14 cellular contexts compared by ENCODE assay signal in genomic region chr2:20539133-20539719, GRCh38.
DNase-seq lines count a peak whose midpoint lies in the region; ATAC-seq and TF ChIP-seq lines count a peak whose summit lies in the region.
"Had no signal": no experiment of that assay in that cellular context is flagged by ENCODE, and none has a peak within 500 bp of the region (broad histone marks: within the 10 kb centered on the region; RNA-seq: fewer than 3 reads in every experiment).

No MANE protein-coding gene starts in this region.

- no peak overlapping the region for H2AK9ac ChIP-seq in IMR-90 (replicated peaks; ENCODE audit: low read depth, low read length, poor library complexity)

- H3K27me3 ChIP-seq in IMR-90 (ENCODE audit: control insufficient read depth, insufficient read depth, low read length) (peaks cover 6% of the 10 kb centered on the region), esophagus muscularis mucosa (no peaks in the 10 kb centered on the region), osteoblast (ENCODE audit: insufficient read depth, low read length) (no peaks in the 10 kb centered on the region), MM.1S (replicated peaks; ENCODE audit: insufficient read depth, low read length) (no peaks in the 10 kb centered on the region)
- H3K27me3 ChIP-seq: upper lobe of right lung had no signal

- in situ Hi-C loops in IMR-90 (cut with MboI; ENCODE audit: low sequenced_read_pairs), result no loop called here

- H3K23ac ChIP-seq in IMR-90 (ENCODE audit: low read depth, low read length), result no peak overlapping the region

- 94% methylated on average over 3 of the region's 6 CpGs; no CpG with 5 or more reads in 1 of the 2 experiments for WGBS in IMR-90 (ENCODE audit: extremely low coverage in 2 of 2, insufficient read length in 1 of 2), 2 experiments
- WGBS in esophagus muscularis mucosa, result 85% methylated on average over 6 of the region's 6 CpGs

- H3K4me2 ChIP-seq in IMR-90 (ENCODE audit: low read depth, low read length) (no peak overlapping the region), osteoblast (ENCODE audit: insufficient read depth, low read length) (no peak overlapping the region), MM.1S (ENCODE audit: low read depth, low read length) (no peak overlapping the region)

- H3K4ac ChIP-seq in IMR-90 (ENCODE audit: low read depth, low read length), result no peak overlapping the region

- H3K18ac ChIP-seq in IMR-90 (ENCODE audit: low read depth, low read length), result no peak overlapping the region

- no peak overlapping the region for H3K9ac ChIP-seq in IMR-90 (ENCODE audit: low read depth, low read length)
- H3K9ac ChIP-seq in MM.1S (ENCODE audit: low read length), result no peak overlapping the region

- no peak overlapping the region for H2BK5ac ChIP-seq in IMR-90 (ENCODE audit: low read depth, low read length, poor library complexity, severe bottlenecking)

- H3K79me1 ChIP-seq in IMR-90 (ENCODE audit: low read depth in 1 of 2, low read length in 2 of 2), result no peaks in the 10 kb centered on the region

- H3K56ac ChIP-seq in IMR-90 (ENCODE audit: extremely low read depth, insufficient read depth, low read length), result no peak overlapping the region

- H2AFZ ChIP-seq in IMR-90 (replicated peaks; ENCODE audit: low read length, poor library complexity) (peak overlapping the region; percentile 17), osteoblast (ENCODE audit: low read length) (no peak overlapping the region), MM.1S (ENCODE audit: low read length) (no peak overlapping the region)

- peaks cover 2% of the 10 kb centered on the region; the same call in 1 of the 2 replicates for H3K4me1 ChIP-seq in IMR-90 (ENCODE audit: control insufficient read depth, insufficient read depth, low read length)
- H3K4me1 ChIP-seq in esophagus muscularis mucosa, result peaks cover 0 to 11% (median 7%) of the 10 kb centered on the region in 4 donors
- no peaks in the 10 kb centered on the region for H3K4me1 ChIP-seq in osteoblast (ENCODE audit: insufficient read depth, low read length)
- H3K4me1 ChIP-seq in MM.1S (ENCODE audit: low read length), result no peaks in the 10 kb centered on the region
- H3K4me1 ChIP-seq: upper lobe of right lung had no signal

- no peak overlapping the region for H4K8ac ChIP-seq in IMR-90 (ENCODE audit: low read depth in 2 of 2, low read length in 2 of 2)

- TF ChIP-seq POLR2A in IMR-90 (IDR thresholded peaks at IDR 0.05; ENCODE audit: low read depth, low read length) (no peak), esophagus muscularis mucosa (IDR thresholded peaks at IDR 0.05; ENCODE audit: low read depth) (no peak)

- H4K20me1 ChIP-seq in IMR-90 (ENCODE audit: insufficient read depth, low read length) (no peaks in the 10 kb centered on the region), osteoblast (ENCODE audit: insufficient read depth, low read length) (no peaks in the 10 kb centered on the region), MM.1S (ENCODE audit: insufficient read depth, low read length) (no peaks in the 10 kb centered on the region)

- H3K9me3 ChIP-seq in IMR-90 (ENCODE audit: control insufficient read depth, insufficient read depth, low read length) (no peaks in the 10 kb centered on the region), esophagus muscularis mucosa (no peaks in the 10 kb centered on the region), osteoblast (ENCODE audit: low read depth, low read length) (no peaks in the 10 kb centered on the region), MM.1S (replicated peaks; ENCODE audit: insufficient read depth, low read length) (no peaks in the 10 kb centered on the region)
- H3K9me3 ChIP-seq: upper lobe of right lung had no signal

- H3K79me2 ChIP-seq in osteoblast (ENCODE audit: insufficient read depth, low read length) (no peaks in the 10 kb centered on the region), MM.1S (ENCODE audit: low read length) (no peaks in the 10 kb centered on the region)

- no peak for TF ChIP-seq EP300 in esophagus muscularis mucosa (IDR thresholded peaks at IDR 0.05)

- dilution Hi-C loops in IMR-90 (cut with HindIII; ENCODE audit: low sequenced_read_pairs, unreplicated experiment), result no loop called here

- POLR2A ChIA-PET in IMR-90 (lab: Charles Lee; ENCODE audit: unreplicated experiment), result no interaction called here

- H3K14ac ChIP-seq in IMR-90 (replicated peaks; ENCODE audit: low read depth, low read length), result no peak overlapping the region

- no peaks in the 10 kb centered on the region for H3F3A ChIP-seq in MM.1S (ENCODE audit: insufficient read depth, low read length)

- H3K9me2 ChIP-seq in MM.1S (replicated peaks; ENCODE audit: insufficient read depth, low read length), result no peaks in the 10 kb centered on the region

- CTCF ChIA-PET in IMR-90 (lab: Yijun Ruan, JAX), result no interaction called here

- H2BK15ac ChIP-seq in IMR-90 (ENCODE audit: low read depth, low read length), result no peak overlapping the region

- H3K4me3 ChIP-seq in IMR-90 (ENCODE audit: insufficient read depth, low read depth, low read length) (no peak overlapping the region), esophagus muscularis mucosa (no peak overlapping the region), osteoblast (ENCODE audit: insufficient read depth, low read length) (no peak overlapping the region), MM.1S (ENCODE audit: low read length) (no peak overlapping the region)
- H3K4me3 ChIP-seq: lung, upper lobe of right lung had no signal

- ATAC-seq in IMR-90 (ENCODE audit: low read depth), result peak; percentile 56
- ATAC-seq: upper lobe of right lung had no signal

- no peak overlapping the region for H3K27ac ChIP-seq in IMR-90 (ENCODE audit: insufficient read depth, low read length)
- peak overlapping the region in 3 of 4 donors; percentile 37 to 57 (median 37) for H3K27ac ChIP-seq in esophagus muscularis mucosa (replicated peaks in 1 of 4)
- H3K27ac ChIP-seq in osteoblast (ENCODE audit: low read depth, low read length), result no peak overlapping the region
- H3K27ac ChIP-seq in MM.1S (ENCODE audit: low read length), result no peak overlapping the region
- H3K27ac ChIP-seq: upper lobe of right lung had no signal

- no peak for TF ChIP-seq RAD21 in IMR-90 (IDR thresholded peaks at IDR 0.05; ENCODE audit: low read length)

- H2BK20ac ChIP-seq in IMR-90 (ENCODE audit: low read depth, low read length), result no peak overlapping the region

- intact Hi-C loops in IMR-90 (cut with micrococcal nuclease), result no loop called here
- intact Hi-C loops in esophagus muscularis mucosa (cut with DNase I), result no loop called here
- intact Hi-C loops in posterior vena cava (cut with DNase I), result no loop called here

- peak; percentile 34 for DNase-seq in AG20443 (ENCODE audit: low spot score)
- no peak for DNase-seq in IMR-90
- no peak for DNase-seq in esophagus muscularis mucosa (ENCODE audit: extremely low spot score)
- peak; percentile 68 for DNase-seq in osteoblast (ENCODE audit: insufficient read length, low spot score, missing footprints)
- DNase-seq in MM.1S, result no peak
- no peak for DNase-seq in NCI-H1417 treated with DMSO at 0.1 percent for 48 hours (lab: John Stamatoyannopoulos, UW)
- no peak for DNase-seq in posterior vena cava (ENCODE audit: low spot score)
- DNase-seq in Kasumi-1 (lab: John Stamatoyannopoulos, UW), result no peak
- DNase-seq: activated B cell treated with CpG ODN at 0.5 μM for 24 hours, AML-193, NCI-H2227 treated with DMSO at 0.1 percent for 48 hours, occipital lobe, upper lobe of right lung had no signal

- H3K36me3 ChIP-seq in IMR-90 (ENCODE audit: control insufficient read depth, insufficient read depth, low read length) (no peaks in the 10 kb centered on the region), esophagus muscularis mucosa (no peaks in the 10 kb centered on the region), osteoblast (ENCODE audit: insufficient read depth, low read length) (no peaks in the 10 kb centered on the region), MM.1S (replicated peaks; ENCODE audit: insufficient read depth, low read length) (no peaks in the 10 kb centered on the region)
- H3K36me3 ChIP-seq: upper lobe of right lung had no signal

- H4K91ac ChIP-seq in IMR-90 (ENCODE audit: insufficient read depth, low read depth, low read length), result no peak overlapping the region

- H4K5ac ChIP-seq in IMR-90 (ENCODE audit: low read depth, low read length), result no peak overlapping the region

- no peak for TF ChIP-seq CTCF in IMR-90 (conservative IDR thresholded peaks at IDR 0.05; ENCODE audit: low read depth, low read length)
- no peak for TF ChIP-seq CTCF in esophagus muscularis mucosa (IDR thresholded peaks at IDR 0.05)
- no peak for TF ChIP-seq CTCF in osteoblast (IDR thresholded peaks at IDR 0.05; ENCODE audit: extremely low read depth, low read depth, low read length)
- TF ChIP-seq CTCF in MM.1S (IDR thresholded peaks at IDR 0.05; ENCODE audit: low read length), result no peak

- BruUV-seq in IMR-90 (replicated peaks; lab: Mats Ljungman, UMichigan), result no TSS peak

- H2AK5ac ChIP-seq in IMR-90 (ENCODE audit: low read depth, low read length), result 0 out of 2 replicates have a peak overlapping the region, but pooled peaks have one; percentile 11

- H2BK120ac ChIP-seq in IMR-90 (ENCODE audit: low read depth, low read length), result no peak overlapping the region

- H3K9me1 ChIP-seq in IMR-90 (ENCODE audit: insufficient read depth, low read length), result no peaks in the 10 kb centered on the region

TF ChIP-seq in IMR-90, 13 proteins besides CTCF, POLR2A, EP300 and RAD21:
- TF ChIP-seq NFE2L2 (IDR thresholded peaks at IDR 0.05; ENCODE audit: low read depth, low read length) (no peak), CEBPB (IDR thresholded peaks at IDR 0.05; ENCODE audit: low read depth, low read length) (no peak), CHD1 (IDR thresholded peaks at IDR 0.05; ENCODE audit: low read depth, low read length) (no peak), RCOR1 (IDR thresholded peaks at IDR 0.05; ENCODE audit: insufficient replicate concordance, low read length) (no peak), MXI1 (IDR thresholded peaks at IDR 0.05; ENCODE audit: borderline replicate concordance, low read depth, low read length) (no peak), MAFK (IDR thresholded peaks at IDR 0.05; ENCODE audit: low read depth, low read length) (no peak), RFX5 (IDR thresholded peaks at IDR 0.05; ENCODE audit: low read depth, low read length) (no peak), SMC3 (IDR thresholded peaks at IDR 0.05; ENCODE audit: low read depth, low read length) (no peak)
- TF ChIP-seq, protein P1, sequence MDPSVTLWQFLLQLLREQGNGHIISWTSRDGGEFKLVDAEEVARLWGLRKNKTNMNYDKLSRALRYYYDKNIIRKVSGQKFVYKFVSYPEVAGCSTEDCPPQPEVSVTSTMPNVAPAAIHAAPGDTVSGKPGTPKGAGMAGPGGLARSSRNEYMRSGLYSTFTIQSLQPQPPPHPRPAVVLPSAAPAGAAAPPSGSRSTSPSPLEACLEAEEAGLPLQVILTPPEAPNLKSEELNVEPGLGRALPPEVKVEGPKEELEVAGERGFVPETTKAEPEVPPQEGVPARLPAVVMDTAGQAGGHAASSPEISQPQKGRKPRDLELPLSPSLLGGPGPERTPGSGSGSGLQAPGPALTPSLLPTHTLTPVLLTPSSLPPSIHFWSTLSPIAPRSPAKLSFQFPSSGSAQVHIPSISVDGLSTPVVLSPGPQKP (IDR thresholded peaks at IDR 0.05; ENCODE audit: borderline replicate concordance, low read depth, low read length), result no peak

Comparison
In these comparisons a context has a peak if more than half of its experiments do, and no peak if none do; other contexts are left out.
1. DNase-seq: peak in AG20443 (single experiment) and osteoblast (single experiment); none in IMR-90 (single experiment), esophagus muscularis mucosa (single experiment), MM.1S (single experiment), NCI-H1417 treated with DMSO at 0.1 percent for 48 hours (single experiment), posterior vena cava (single experiment) and Kasumi-1 (0 of 2).
2. H3K27ac ChIP-seq: peak in esophagus muscularis mucosa (3 of 4); none in IMR-90 (single experiment), osteoblast (single experiment) and MM.1S (single experiment).